Comparison of ENCODE assay signal across 22 cellular contexts in genomic region chr11:33660962-33661361, GRCh38. TPM values are rescaled to one million over a fixed set of nuclear protein-coding genes. Genes with fewer than 3 reads are reported as not detected.
"Had no signal": no experiment of that assay in that cellular context is flagged by ENCODE, and none has a peak within 500 bp of the region (broad histone marks: within the 10 kb centered on the region; RNA-seq: fewer than 3 reads in every experiment).

No MANE protein-coding gene starts in this region.

- ATAC-seq: Panc1, PC-3 had no signal

- H3K27ac ChIP-seq: RWPE1 had no signal

- H3K4me2 ChIP-seq: SK-N-SH had no signal

- DNase-seq: Kasumi-1, KG1, MM.1S, NCI-H1092 treated with DMSO at 0.1 percent for 48 hours, NCI-H1436, NCI-H2029, NCI-H2081 treated with DMSO at 0.1 percent for 48 hours, NCI-H2171, NCI-H226, NCI-H446, NCI-H510A, NCI-H524 treated with DMSO at 0.1 percent for 48 hours, NCI-H774, PC-3, SHP77, SK-N-SH, SW 1271 had no signal

- H3K9ac ChIP-seq: SK-N-SH had no signal

- H3K9me3 ChIP-seq: SK-N-SH had no signal

RNA-seq across cellular contexts. Expression of gene C11orf91, which starts 39.7 kb away (rescaled TPM):
- total RNA-seq: HT-29, M059J, OCI-LY7, PC-3 had no signal
